In genomic region chr16:3864562-3864961, GRCh38 we compare ENCODE assay signal across 13 cellular contexts.
"Had no signal": no experiment of that assay in that cellular context is flagged by ENCODE, and none has a peak within 500 bp of the region (broad histone marks: within the 10 kb centered on the region; RNA-seq: fewer than 3 reads in every experiment).

No MANE protein-coding gene starts in this region.

- H3K4me3 Mint-ChIP-seq: activated CD4-positive, alpha-beta T cell treated with anti-CD3 and anti-CD28 coated beads, Interleukin-2, amount 10 ng/mL, durations not matched to agents 7 days and 5 days had no signal

- H3K27me3 Mint-ChIP-seq: activated CD4-positive, alpha-beta T cell treated with anti-CD3 and anti-CD28 coated beads, Interleukin-2, amount 10 ng/mL, durations not matched to agents 7 days and 5 days had no signal

- DNase-seq: activated CD4-positive, alpha-beta T cell treated with anti-CD3 and anti-CD28 coated beads, Interleukin-2, amount 10 ng/mL, durations not matched to agents 7 days and 5 days; activated naive CD4-positive, alpha-beta T cell treated with anti-CD3 and anti-CD28 coated beads, Interleukin-2, amount 50 U/mL, for 16 hours; brain microvascular endothelial cell; esophagus squamous epithelium; foreskin fibroblast; left colon; nephron progenitor cell; stimulated activated CD4-positive, alpha-beta T cell treated with anti-CD3 and anti-CD28 coated beads, Interleukin-12 subunit alpha, Interleukin-12 subunit beta, amount 100 ng/mL, for 4 hours; stimulated activated CD4-positive, alpha-beta T cell treated with anti-CD3 and anti-CD28 coated beads, Interleukin-4, amount 100 ng/mL, for 1 hour; stimulated activated CD8-positive, alpha-beta memory T cell treated with anti-CD3 and anti-CD28 coated beads, Interleukin-4, amount 100 ng/mL, for 48 hours; T-helper 9 cell; thyroid gland had no signal

- H3K9me3 Mint-ChIP-seq: activated CD4-positive, alpha-beta T cell treated with anti-CD3 and anti-CD28 coated beads, Interleukin-2, amount 10 ng/mL, durations not matched to agents 7 days and 5 days; activated T-helper 2 cell treated with anti-CD3 and anti-CD28 coated beads, Interferon-gamma antibody, Interleukin-2, Interleukin-4, amounts not matched to agents 10 μg/mL and 5 μg/mL and 100 μg/mL, durations not matched to agents 14 hours and 24 hours and 36 hours; nephron progenitor cell had no signal

- H3K27ac Mint-ChIP-seq: activated CD4-positive, alpha-beta T cell treated with anti-CD3 and anti-CD28 coated beads, Interleukin-2, amount 10 ng/mL, durations not matched to agents 7 days and 5 days; activated T-helper 2 cell treated with anti-CD3 and anti-CD28 coated beads, Interferon-gamma antibody, Interleukin-2, Interleukin-4, amounts not matched to agents 10 μg/mL and 5 μg/mL and 100 μg/mL, durations not matched to agents 14 hours and 24 hours and 36 hours had no signal
